Comparison of ENCODE assay signal across 8 cellular contexts in genomic region chr11:119671048-119671447, GRCh38.
A peak's percentile ranks its signal among the peaks of the same experiment; 100 is the strongest.
DNase-seq lines count a peak whose midpoint lies in the region; ATAC-seq and TF ChIP-seq lines count a peak whose summit lies in the region.

No MANE protein-coding gene starts in this region.

- ATAC-seq in stimulated activated effector memory CD8-positive, alpha-beta T cell treated with anti-CD3 and anti-CD28 coated beads, Interleukin-12 subunit alpha, Interleukin-12 subunit beta, amount 100 ng/mL, for 72 hours = no peak
- ATAC-seq in HG02973 (IDR thresholded peaks at IDR 0.05; ENCODE audit: unreplicated experiment) (no peak), GM19328 (IDR thresholded peaks at IDR 0.05; ENCODE audit: unreplicated experiment) (no peak)

- in situ Hi-C loops in brain microvascular endothelial cell (cut with HindIII; ENCODE audit: low pct_ligation_motif_present, low sequenced_read_pairs) = no loop called here

- no peak overlapping the region for H3K4me3 Mint-ChIP-seq in stimulated activated effector memory CD8-positive, alpha-beta T cell treated with anti-CD3 and anti-CD28 coated beads, Interleukin-12 subunit alpha, Interleukin-12 subunit beta, amount 100 ng/mL, for 72 hours

- no peak overlapping the region for H3K4me3 ChIP-seq in brain microvascular endothelial cell (ENCODE audit: low read depth, low read length)

- peak; percentile 28 for DNase-seq in NAMALWA (ENCODE audit: low spot score)
- DNase-seq in brain microvascular endothelial cell = peak; percentile 62
- DNase-seq in stimulated activated effector memory CD8-positive, alpha-beta T cell treated with anti-CD3 and anti-CD28 coated beads, Interleukin-12 subunit alpha, Interleukin-12 subunit beta, amount 100 ng/mL, for 72 hours (ENCODE audit: low spot score in 2 of 2) = no peak
- no peak for DNase-seq in NOMO-1 treated with DMSO at 0.1 percent for 48 hours (lab: John Stamatoyannopoulos, UW; ENCODE audit: unreplicated experiment)
- no peak for DNase-seq in NK-92 (lab: John Stamatoyannopoulos, UW; ENCODE audit: unreplicated experiment)

- no peak for TF ChIP-seq CTCF in brain microvascular endothelial cell (IDR thresholded peaks at IDR 0.05; ENCODE audit: low read depth, low read length, missing control alignments)

- peaks cover 19% of the 10 kb centered on the region for H3K4me1 Mint-ChIP-seq in stimulated activated effector memory CD8-positive, alpha-beta T cell treated with anti-CD3 and anti-CD28 coated beads, Interleukin-12 subunit alpha, Interleukin-12 subunit beta, amount 100 ng/mL, for 72 hours

- no peaks in the 10 kb centered on the region for H3K36me3 ChIP-seq in brain microvascular endothelial cell (replicated peaks)

- H3K27ac ChIP-seq in brain microvascular endothelial cell = no peak overlapping the region
- H3K27ac ChIP-seq in layer of hippocampus (ENCODE audit: low read depth, low read length) = peak overlapping the region; percentile 75

- H3K36me3 Mint-ChIP-seq in stimulated activated effector memory CD8-positive, alpha-beta T cell treated with anti-CD3 and anti-CD28 coated beads, Interleukin-12 subunit alpha, Interleukin-12 subunit beta, amount 100 ng/mL, for 72 hours = no peaks in the 10 kb centered on the region

- H3K27me3 ChIP-seq in brain microvascular endothelial cell (replicated peaks) = no peaks in the 10 kb centered on the region
- H3K27me3 ChIP-seq in layer of hippocampus (ENCODE audit: control insufficient read depth, insufficient read depth, low read length) = no peaks in the 10 kb centered on the region

- peak overlapping the region; percentile 76 for H3K27ac Mint-ChIP-seq in stimulated activated effector memory CD8-positive, alpha-beta T cell treated with anti-CD3 and anti-CD28 coated beads, Interleukin-12 subunit alpha, Interleukin-12 subunit beta, amount 100 ng/mL, for 72 hours

- H3K9me3 Mint-ChIP-seq in stimulated activated effector memory CD8-positive, alpha-beta T cell treated with anti-CD3 and anti-CD28 coated beads, Interleukin-12 subunit alpha, Interleukin-12 subunit beta, amount 100 ng/mL, for 72 hours = no peaks in the 10 kb centered on the region

Comparison
In these comparisons a context has a peak if more than half of its experiments do, and no peak if none do; other contexts are left out.
1. DNase-seq: peak in NAMALWA (single experiment) and brain microvascular endothelial cell (single experiment); none in stimulated activated effector memory CD8-positive, alpha-beta T cell treated with anti-CD3 and anti-CD28 coated beads, Interleukin-12 subunit alpha, Interleukin-12 subunit beta, amount 100 ng/mL, for 72 hours (0 of 2), NOMO-1 treated with DMSO at 0.1 percent for 48 hours (single experiment) and NK-92 (single experiment).